In genomic region chr4:81491943-81492342, GRCh38 we compare ENCODE assay signal across 9 cellular contexts. TPM values are rescaled to one million over a fixed set of nuclear protein-coding genes. Genes with fewer than 3 reads are reported as not detected.
DNase-seq lines count a peak whose midpoint lies in the region; ATAC-seq and TF ChIP-seq lines count a peak whose summit lies in the region.
"Had no signal": no experiment of that assay in that cellular context is flagged by ENCODE, and none has a peak within 500 bp of the region (broad histone marks: within the 10 kb centered on the region; RNA-seq: fewer than 3 reads in every experiment).

No MANE protein-coding gene starts in this region.

- peaks cover 53% of the 10 kb centered on the region for H3K4me1 Mint-ChIP-seq in activated naive CD4-positive, alpha-beta T cell treated with anti-CD3 and anti-CD28 coated beads for 36 hours (ENCODE audit: low read depth)
- H3K4me1 Mint-ChIP-seq in progenitor cell of endocrine pancreas (ENCODE audit: low read depth): peaks cover 4% of the 10 kb centered on the region

- CTCF ChIA-PET in activated naive CD4-positive, alpha-beta T cell treated with anti-CD3 and anti-CD28 coated beads for 36 hours (lab: Charles Lee): interaction anchor here (0.7 to 1.4 kb wide), 3 partner anchors 21 to 160 kb away, joined by 3 to 6 read pairs (median 3); partner anchors contain the start of gene RASGEF1B

- H3K9me3 Mint-ChIP-seq in activated naive CD4-positive, alpha-beta T cell treated with anti-CD3 and anti-CD28 coated beads for 36 hours: peaks cover 24% of the 10 kb centered on the region
- H3K9me3 Mint-ChIP-seq in progenitor cell of endocrine pancreas (ENCODE audit: low read depth): peaks cover 5% of the 10 kb centered on the region

- H3K27me3 Mint-ChIP-seq in activated naive CD4-positive, alpha-beta T cell treated with anti-CD3 and anti-CD28 coated beads for 36 hours (ENCODE audit: low read depth): no peaks in the 10 kb centered on the region
- H3K27me3 Mint-ChIP-seq in progenitor cell of endocrine pancreas: no peaks in the 10 kb centered on the region

- ATAC-seq in thoracic aorta (ENCODE audit: insufficient number of reproducible peaks, low FRiP score, low read depth): peak; percentile 31

- H3K4me3 ChIP-seq in cardiac fibroblast (replicated peaks in 1 of 2; ENCODE audit: low read depth in 2 of 2, low read length in 2 of 2) (no peak overlapping the region), thoracic aorta (no peak overlapping the region)

- no peaks in the 10 kb centered on the region for H3K27me3 ChIP-seq in thoracic aorta (replicated peaks; ENCODE audit: insufficient read depth)

- peak overlapping the region; percentile 65 for H3K27ac Mint-ChIP-seq in activated naive CD4-positive, alpha-beta T cell treated with anti-CD3 and anti-CD28 coated beads for 36 hours
- H3K27ac Mint-ChIP-seq in progenitor cell of endocrine pancreas: no peak overlapping the region

- H3K4me3 Mint-ChIP-seq in activated naive CD4-positive, alpha-beta T cell treated with anti-CD3 and anti-CD28 coated beads for 36 hours: no peak overlapping the region
- no peak overlapping the region for H3K4me3 Mint-ChIP-seq in progenitor cell of endocrine pancreas (ENCODE audit: low read depth)

- H3K36me3 ChIP-seq in thoracic aorta: no peaks in the 10 kb centered on the region

- peaks cover 12% of the 10 kb centered on the region for H3K36me3 Mint-ChIP-seq in activated naive CD4-positive, alpha-beta T cell treated with anti-CD3 and anti-CD28 coated beads for 36 hours (ENCODE audit: low read depth)
- H3K36me3 Mint-ChIP-seq in progenitor cell of endocrine pancreas (ENCODE audit: insufficient read depth): no peaks in the 10 kb centered on the region

- peaks cover 0 to 8% of the 10 kb centered on the region in 2 donors for H3K4me1 ChIP-seq in thoracic aorta (ENCODE audit: control insufficient read depth in 1 of 2, low read depth in 2 of 2)

- TF ChIP-seq CTCF in cardiac fibroblast (IDR thresholded peaks at IDR 0.05; ENCODE audit: low read depth, low read length): no peak
- TF ChIP-seq CTCF in thoracic aorta (IDR thresholded peaks at IDR 0.05): no peak
- no peak for TF ChIP-seq CTCF in progenitor cell of endocrine pancreas (IDR thresholded peaks at IDR 0.05; ENCODE audit: unreplicated experiment)

- no peak for DNase-seq in activated naive CD4-positive, alpha-beta T cell treated with anti-CD3 and anti-CD28 coated beads for 36 hours
- DNase-seq in activated naive CD4-positive, alpha-beta T cell treated with anti-CD3 and anti-CD28 coated beads, Interleukin-2, amount 50 U/mL, for 16 hours: no peak
- DNase-seq in NAMALWA (ENCODE audit: low spot score) (peak; percentile 77), cardiac fibroblast (ENCODE audit: low read depth in 2 of 2) (peak; percentile 43 to 66), thoracic aorta (ENCODE audit: low spot score) (no peak), NCI-H446 (lab: John Stamatoyannopoulos, UW) (no peak), progenitor cell of endocrine pancreas (ENCODE audit: low spot score, unreplicated experiment) (no peak), NCI-H82 treated with DMSO at 0.1 percent for 48 hours (lab: John Stamatoyannopoulos, UW; ENCODE audit: unreplicated experiment) (no peak)
- DNase-seq: erythroblast had no signal

- H3K9me3 ChIP-seq in thoracic aorta: no peaks in the 10 kb centered on the region

- H3K27ac ChIP-seq in thoracic aorta: no peak overlapping the region

- intact Hi-C loops in activated naive CD4-positive, alpha-beta T cell treated with anti-CD3 and anti-CD28 coated beads for 36 hours (cut with micrococcal nuclease): loop anchor here (1.0 to 10.0 kb wide), 8 partner anchors 13 to 1863 kb away; partner anchors contain the start of gene THAP9

RNA-seq across cellular contexts. Expression of gene RASGEF1B, which starts 20.2 kb away (rescaled TPM):
- 1 to 10 TPM; 6.5 to 6.7 TPM for total RNA-seq in activated naive CD4-positive, alpha-beta T cell treated with anti-CD3 and anti-CD28 coated beads for 36 hours
- total RNA-seq in thoracic aorta: 10 to 100 TPM; 24.4 to 42.0 TPM
- total RNA-seq in progenitor cell of endocrine pancreas: 10.2 and 12.0 TPM in 2 replicates

Comparison
In these comparisons a context has a peak if more than half of its experiments do, and no peak if none do; other contexts are left out.
1. DNase-seq: peak in NAMALWA (single experiment) and cardiac fibroblast (2 of 2); none in activated naive CD4-positive, alpha-beta T cell treated with anti-CD3 and anti-CD28 coated beads for 36 hours (single experiment), activated naive CD4-positive, alpha-beta T cell treated with anti-CD3 and anti-CD28 coated beads, Interleukin-2, amount 50 U/mL, for 16 hours (single experiment), thoracic aorta (single experiment), NCI-H446 (0 of 2), progenitor cell of endocrine pancreas (single experiment) and NCI-H82 treated with DMSO at 0.1 percent for 48 hours (single experiment).